8 cellular contexts compared by ENCODE assay signal in genomic region chr16:50665128-50665878, GRCh38. TPM values are rescaled to one million over a fixed set of nuclear protein-coding genes. Genes with fewer than 3 reads are reported as not detected.
A peak's percentile ranks its signal among the peaks of the same experiment; 100 is the strongest.
DNase-seq lines count a peak whose midpoint lies in the region; ATAC-seq and TF ChIP-seq lines count a peak whose summit lies in the region.

No MANE protein-coding gene starts in this region.

- BruUV-seq in PC-3 (replicated peaks; lab: Mats Ljungman, UMichigan): no TSS peak

- H3K4me2 ChIP-seq in DND-41 (ENCODE audit: insufficient read depth, low read length) (peak overlapping the region; percentile 57), PC-3 (ENCODE audit: low read length) (peak overlapping the region; percentile 83)

- peaks cover 4% of the 10 kb centered on the region for H3K4me1 ChIP-seq in DND-41 (ENCODE audit: insufficient read depth, low read length)
- H3K4me1 ChIP-seq in PC-3 (ENCODE audit: insufficient read depth, low read length): no peaks in the 10 kb centered on the region

- POLR2A ChIA-PET in PC-3 (lab: Charles Lee; ENCODE audit: unreplicated experiment): no interaction called here
- POLR2A ChIA-PET in naive thymus-derived CD8-positive, alpha-beta T cell (lab: Charles Lee): interaction anchor here (0.6 to 2.1 kb wide), 8 partner anchors 9 to 338 kb away, joined by 3 to 9 read pairs (median 4); partner anchors contain the start of gene SNX20

- TF ChIP-seq CTCF in DND-41 (IDR thresholded peaks at IDR 0.05; ENCODE audit: borderline replicate concordance, extremely low read depth, low read length, poor library complexity, severe bottlenecking) (peak; percentile 81), PC-3 (conservative IDR thresholded peaks at IDR 0.05; ENCODE audit: low read depth, low read length) (peak; percentile 70)

- peak overlapping the region; percentile 30 for H3K27ac Mint-ChIP-seq in activated T-helper 17 cell treated with anti-CD3 and anti-CD28 coated beads, Interleukin-2, amount 50 U/mL, for 72 hours
- H3K27ac Mint-ChIP-seq in naive thymus-derived CD8-positive, alpha-beta T cell: peak overlapping the region; percentile 71 to 90 (median 84)

- H3K27me3 ChIP-seq in DND-41 (ENCODE audit: insufficient read depth, low read length, poor library complexity) (no peaks in the 10 kb centered on the region), PC-3 (ENCODE audit: low read length) (no peaks in the 10 kb centered on the region)

- peaks cover 25% of the 10 kb centered on the region for H3K36me3 Mint-ChIP-seq in activated T-helper 17 cell treated with anti-CD3 and anti-CD28 coated beads, Interleukin-2, amount 50 U/mL, for 72 hours (ENCODE audit: low read depth)
- H3K36me3 Mint-ChIP-seq in naive thymus-derived CD8-positive, alpha-beta T cell: peaks cover 0 to 4% (median 0%) of the 10 kb centered on the region in 3 donors

- CTCF ChIA-PET in PC-3 (lab: Charles Lee): interaction anchor here (0.6 to 1.2 kb wide), 7 partner anchors 55 to 310 kb away, joined by 3 to 13 read pairs (median 3); no protein-coding TSS in a partner anchor

- peak; percentile 84 for ATAC-seq in DND-41 (ENCODE audit: insufficient read depth, low read depth)
- ATAC-seq in PC-3: peak; percentile 79
- peak; percentile 43 for ATAC-seq in activated T-helper 17 cell treated with anti-CD3 and anti-CD28 coated beads, Interleukin-2, amount 50 U/mL, for 72 hours (replicated peaks)
- peak; percentile 74 to 83 for ATAC-seq in naive thymus-derived CD8-positive, alpha-beta T cell
- ATAC-seq in HG03457 (IDR thresholded peaks at IDR 0.05; ENCODE audit: unreplicated experiment): no peak

- peak overlapping the region; percentile 55 for H2AFZ ChIP-seq in DND-41 (ENCODE audit: low read depth, low read length)
- H2AFZ ChIP-seq in PC-3 (ENCODE audit: low read length): peak overlapping the region; percentile 85

- H3K79me2 ChIP-seq in DND-41 (ENCODE audit: insufficient read depth, low read length) (no peaks in the 10 kb centered on the region), PC-3 (ENCODE audit: low read length) (no peaks in the 10 kb centered on the region)

- H3K9ac ChIP-seq in DND-41 (ENCODE audit: low read depth, low read length) (peak overlapping the region; percentile 25; the same call in 1 of the 2 replicates), PC-3 (ENCODE audit: low read length) (no peak overlapping the region)

- H4K20me1 ChIP-seq in DND-41 (ENCODE audit: insufficient read depth, low read length) (0 out of 2 replicates have a peak, but pooled peaks cover 4% of the 10 kb centered on the region), PC-3 (ENCODE audit: low read length) (no peaks in the 10 kb centered on the region)

- peak; percentile 81 for DNase-seq in DND-41
- peak; percentile 85 for DNase-seq in HK-2 (ENCODE audit: unreplicated experiment)
- peak; percentile 79 for DNase-seq in PC-3
- peak; percentile 76 for DNase-seq in fibroblast of peridontal ligament (ENCODE audit: extremely low read depth)
- peak; percentile 63 to 91 (median 82) for DNase-seq in naive thymus-derived CD8-positive, alpha-beta T cell
- peak; percentile 61 to 70 for DNase-seq in stimulated activated CD8-positive, alpha-beta memory T cell treated with anti-CD3 and anti-CD28 coated beads, Interleukin-7, amount 100 ng/mL, for 4 hours (ENCODE audit: low read depth in 2 of 2)

- peak overlapping the region; percentile 77 for H3K4me3 Mint-ChIP-seq in activated T-helper 17 cell treated with anti-CD3 and anti-CD28 coated beads, Interleukin-2, amount 50 U/mL, for 72 hours
- H3K4me3 Mint-ChIP-seq in naive thymus-derived CD8-positive, alpha-beta T cell: peak overlapping the region; percentile 79 to 90 (median 84)

- peaks cover 30% of the 10 kb centered on the region for H3K4me1 Mint-ChIP-seq in activated T-helper 17 cell treated with anti-CD3 and anti-CD28 coated beads, Interleukin-2, amount 50 U/mL, for 72 hours
- H3K4me1 Mint-ChIP-seq in naive thymus-derived CD8-positive, alpha-beta T cell: peaks cover 16 to 41% (median 34%) of the 10 kb centered on the region in 4 donors

- H3K4me3 ChIP-seq in DND-41 (ENCODE audit: low read depth in 1 of 2, low read length in 2 of 2) (peak overlapping the region in 1 of 2 experiments; percentile 44; a peak in 2 of 4 replicates), PC-3 (ENCODE audit: low read length) (peak overlapping the region; percentile 64)

- H3K9me3 Mint-ChIP-seq in activated T-helper 17 cell treated with anti-CD3 and anti-CD28 coated beads, Interleukin-2, amount 50 U/mL, for 72 hours: no peaks in the 10 kb centered on the region
- no peaks in the 10 kb centered on the region for H3K9me3 Mint-ChIP-seq in naive thymus-derived CD8-positive, alpha-beta T cell

- no peaks in the 10 kb centered on the region for H3F3A ChIP-seq in PC-3 (ENCODE audit: low read length, unreplicated experiment)

- H3K27ac ChIP-seq in DND-41 (ENCODE audit: low read length) (no peak overlapping the region), PC-3 (ENCODE audit: low read length) (no peak overlapping the region)

- H3K9me3 ChIP-seq in DND-41 (ENCODE audit: insufficient read depth, low read length, severe bottlenecking): no peaks in the 10 kb centered on the region
- H3K9me3 ChIP-seq in PC-3 (ENCODE audit: low read length): no peaks in the 10 kb centered on the region

- H3K27me3 Mint-ChIP-seq in activated T-helper 17 cell treated with anti-CD3 and anti-CD28 coated beads, Interleukin-2, amount 50 U/mL, for 72 hours: no peaks in the 10 kb centered on the region
- H3K27me3 Mint-ChIP-seq in naive thymus-derived CD8-positive, alpha-beta T cell: no peaks in the 10 kb centered on the region

- intact Hi-C loops in PC-3 (cut with micrococcal nuclease): loop anchor here (1.0 to 10.0 kb wide), 5 partner anchors 82 to 640 kb away; partner anchors contain the start of gene CNEP1R1

- no peaks in the 10 kb centered on the region for H3K9me2 ChIP-seq in PC-3 (replicated peaks; ENCODE audit: low read length)

- H3K36me3 ChIP-seq in DND-41 (ENCODE audit: insufficient read depth, low read length): no peaks in the 10 kb centered on the region
- no peaks in the 10 kb centered on the region for H3K36me3 ChIP-seq in PC-3 (ENCODE audit: low read depth, low read length)

RNA-seq across cellular contexts. Expression of gene SNX20, which starts 15.8 kb away (rescaled TPM):
- total RNA-seq in PC-3 (2014; rRNA removed): not detected in 2 replicates
- total RNA-seq in activated T-helper 17 cell treated with anti-CD3 and anti-CD28 coated beads, Interleukin-2, amount 50 U/mL, for 72 hours: 10 to 100 TPM; 53.9 to 96.9 TPM
- total RNA-seq in naive thymus-derived CD8-positive, alpha-beta T cell: 10 to 100 TPM; 38.3 to 42.8 TPM
- 10 to 100 TPM; 31.1 to 50.4 (median 34.4) TPM for polyA plus RNA-seq in naive thymus-derived CD8-positive, alpha-beta T cell

RNA-seq across cellular contexts. Expression of gene NOD2, which starts 28.1 kb away (rescaled TPM):
- total RNA-seq in PC-3 (2014; rRNA removed): 0.07 TPM in 1 of 2 replicates, not detected in the other
- 10 to 100 TPM in 1 of 2 donors, 1 to 10 TPM in 1; 7.6 to 28.4 TPM for total RNA-seq in activated T-helper 17 cell treated with anti-CD3 and anti-CD28 coated beads, Interleukin-2, amount 50 U/mL, for 72 hours
- under 1 TPM; 0.08 to 0.49 TPM for total RNA-seq in naive thymus-derived CD8-positive, alpha-beta T cell
- under 1 TPM in 2 of 3 donors, not detected in 1; 0.33 to 0.51 TPM for polyA plus RNA-seq in naive thymus-derived CD8-positive, alpha-beta T cell

Comparison
In these comparisons a context has a peak if more than half of its experiments do, and no peak if none do; other contexts are left out.
1. RNA of gene SNX20, which starts 15.8 kb away (total RNA-seq): 53.9 to 96.9 TPM in activated T-helper 17 cell treated with anti-CD3 and anti-CD28 coated beads, Interleukin-2, amount 50 U/mL, for 72 hours and 38.3 to 42.8 TPM in naive thymus-derived CD8-positive, alpha-beta T cell; not detected in PC-3; every median in the first group is over 10 times any median in the second.
2. Peak in every context shown above with its lines, with median percentiles within 50 percentile points of each other: DNase-seq.